ENCODE assay signal across 20 cellular contexts in the genomic region with DNA sequence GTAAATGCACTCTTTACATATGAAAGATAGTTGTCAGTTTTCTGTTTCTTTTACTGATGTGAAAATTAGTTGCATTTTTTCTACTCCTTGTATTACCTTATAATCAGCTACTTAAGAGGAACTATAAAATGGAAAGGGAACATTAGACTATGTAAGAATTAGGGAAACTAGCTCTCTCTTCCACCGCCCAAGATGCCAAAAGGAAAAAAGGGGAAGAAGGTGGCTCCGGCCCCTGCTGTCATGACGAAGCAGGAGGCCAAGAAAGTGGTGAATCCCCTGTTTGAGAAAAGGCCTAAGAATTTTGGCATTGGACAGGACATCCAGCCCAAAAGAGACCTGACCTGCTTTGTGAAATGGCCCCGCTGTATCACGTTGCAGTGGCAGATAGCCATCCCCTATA.
"Had no signal": no experiment of that assay in that cellular context is flagged by ENCODE, and none has a peak within 500 bp of the region (broad histone marks: within the 10 kb centered on the region; RNA-seq: fewer than 3 reads in every experiment).

No MANE protein-coding gene starts in this region.

- DNase-seq: activated CD4-positive, alpha-beta T cell treated with anti-CD3 and anti-CD28 coated beads for 4 hours; activated CD4-positive, alpha-beta T cell treated with anti-CD3 and anti-CD28 coated beads, Interleukin-2, amount 50 U/mL, for 4 hours; activated effector memory CD4-positive, alpha-beta T cell treated with Interleukin-2 at 50 U/mL for 16 hours; activated naive CD4-positive, alpha-beta T cell treated with Interleukin-2 at 50 U/mL for 16 hours; anterior cingulate cortex; endodermal cell; foreskin fibroblast; head of caudate nucleus; hippocampal formation; left colon; naive B cell; nephron progenitor cell; nucleus accumbens; pancreas; stimulated activated CD4-positive, alpha-beta T cell treated with anti-CD3 and anti-CD28 coated beads, Interleukin-1b, Interleukin-23, amount 100 ng/mL, for 48 hours; stimulated activated CD4-positive, alpha-beta T cell treated with anti-CD3 and anti-CD28 coated beads, Interleukin-4, amount 100 ng/mL, for 4 hours; stimulated activated CD8-positive, alpha-beta memory T cell treated with anti-CD3 and anti-CD28 coated beads, Interleukin-4, amount 100 ng/mL, for 48 hours; stimulated activated naive CD8-positive, alpha-beta T cell treated with anti-CD3 and anti-CD28 coated beads, Interleukin-15, amount 100 ng/mL, for 72 hours; thyroid gland; upper lobe of left lung had no signal
